Comparison of ENCODE assay signal across 14 cellular contexts in the genomic region with DNA sequence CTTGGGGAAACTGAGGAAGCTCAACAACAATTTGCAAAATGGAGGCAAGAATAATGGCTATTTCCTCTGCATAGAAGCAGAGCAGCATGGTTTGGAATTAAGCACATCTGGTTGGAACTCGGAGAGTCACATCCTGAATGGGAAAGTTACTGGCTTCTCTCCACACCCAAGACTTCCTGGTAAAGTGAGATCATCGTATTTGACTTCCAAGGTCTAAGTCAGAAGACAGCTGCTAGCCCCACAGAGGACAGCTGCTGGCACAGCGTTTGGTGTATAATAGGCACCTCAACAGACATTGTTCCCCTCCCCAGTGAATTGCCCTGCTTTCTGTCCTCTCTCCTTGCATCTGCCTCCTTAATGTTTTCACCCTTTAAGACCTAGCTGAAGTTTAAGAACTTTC. TPM values are rescaled to one million over a fixed set of nuclear protein-coding genes. Genes with fewer than 3 reads are reported as not detected.
A peak's percentile ranks its signal among the peaks of the same experiment; 100 is the strongest.
DNase-seq lines count a peak whose midpoint lies in the region; ATAC-seq, FAIRE-seq and TF ChIP-seq lines count a peak whose summit lies in the region.
"Had no signal": no experiment of that assay in that cellular context is flagged by ENCODE, and none has a peak within 500 bp of the region (broad histone marks: within the 10 kb centered on the region; RNA-seq: fewer than 3 reads in every experiment).

No MANE protein-coding gene starts in this region.

- H4K20me1 ChIP-seq in HepG2 (ENCODE audit: insufficient read depth, low read length): no peaks in the 10 kb centered on the region

- no peak for FAIRE-seq in HepG2 (lab: Jason Lieb, UNC)
- FAIRE-seq: GM19239 had no signal

- 13% methylated on average over 3 of the region's 3 CpGs for WGBS in HepG2 (ENCODE audit: low lambda C conversion rate)

- no TSS peak for BruUV-seq in HepG2 (replicated peaks; lab: Mats Ljungman, UMichigan)

- H3K36me3 ChIP-seq in HepG2 (replicated peaks in 1 of 2; ENCODE audit: control insufficient read depth in 1 of 2, insufficient read depth in 2 of 2, low read length in 2 of 2): no peaks in the 10 kb centered on the region

- H3K9me3 ChIP-seq in HepG2 (ENCODE audit: low read length): peaks cover 9% of the 10 kb centered on the region

- H3K4me2 ChIP-seq in HepG2 (ENCODE audit: low read depth, low read length): no peak overlapping the region

- no peaks in the 10 kb centered on the region for H3K79me2 ChIP-seq in HepG2 (ENCODE audit: insufficient read depth, low read length)

- TF ChIP-seq CTCF in HepG2 (CRISPR knock-in tag; IDR thresholded peaks at IDR 0.05): no peak

- DNase-seq in DMS 273 (lab: John Stamatoyannopoulos, UW; ENCODE audit: unreplicated experiment) (peak; percentile 94), LHCN-M2 (ENCODE audit: low read depth) (peak; percentile 100), dermis blood vessel endothelial cell (peak; percentile 89), myocyte (ENCODE audit: low read depth) (peak; percentile 100), NCI-H187 (lab: John Stamatoyannopoulos, UW) (no peak), HepG2 (ENCODE audit: low spot score) (no peak), germinal center (ENCODE audit: low spot score) (no peak)
- DNase-seq: activated CD8-positive, alpha-beta memory T cell treated with anti-CD3 and anti-CD28 coated beads, Interleukin-2, amount 10 ng/mL, durations not matched to agents 7 days and 5 days; H7; NCI-H2029; right cardiac atrium; substantia nigra had no signal

- TF ChIP-seq EP300 in HepG2 (IDR thresholded peaks at IDR 0.05; ENCODE audit: low read depth in 2 of 2, low read length in 2 of 2) (no peak), HepG2 (CRISPR knock-in tag; IDR thresholded peaks at IDR 0.05; ENCODE audit: borderline replicate concordance) (no peak)

- peaks cover 12% of the 10 kb centered on the region for H3K4me1 ChIP-seq in HepG2 (ENCODE audit: insufficient read depth, low read length)

- POLR2A ChIA-PET in HepG2 (lab: Yijun Ruan, JAX): no interaction called here

- ATAC-seq in GM18858 (IDR thresholded peaks at IDR 0.05; ENCODE audit: unreplicated experiment) (no peak), HepG2 (no peak)
- ATAC-seq: activated CD8-positive, alpha-beta memory T cell treated with anti-CD3 and anti-CD28 coated beads, Interleukin-2, amount 10 ng/mL, durations not matched to agents 7 days and 5 days had no signal

- intact Hi-C loops in HepG2 (cut with micrococcal nuclease; ENCODE audit: unreplicated experiment): no loop called here

- H2AFZ ChIP-seq in HepG2 (ENCODE audit: low read length): no peak overlapping the region

- no peaks in the 10 kb centered on the region; a peak in 1 of 5 replicates for H3K27me3 ChIP-seq in HepG2 (ENCODE audit: control insufficient read depth in 1 of 2, insufficient read depth in 2 of 2, low read length in 2 of 2)

- TF ChIP-seq POLR2A in HepG2 (IDR thresholded peaks at IDR 0.05; ENCODE audit: insufficient read depth in 1 of 2, low read depth in 2 of 2, low read length in 2 of 2): no peak

- H3K9ac ChIP-seq in HepG2 (ENCODE audit: insufficient read depth, low read depth, low read length): no peak overlapping the region

- TF ChIP-seq RAD21 in HepG2 (CRISPR knock-in tag; IDR thresholded peaks at IDR 0.05): no peak

- H3K4me3 ChIP-seq in HepG2 (replicated peaks in 1 of 3; ENCODE audit: insufficient read depth in 1 of 3, low read depth in 2 of 3, low read length in 3 of 3): no peak overlapping the region

- in situ Hi-C loops in HepG2 (cut with HindIII; ENCODE audit: extremely low pct_ligation_motif_present, low pct_unique_long_range_greater_than_20kb): no loop called here

- H3K27ac ChIP-seq in HepG2 (ENCODE audit: extremely low read length, insufficient read depth, low read length): no peak overlapping the region

- CTCF ChIA-PET in HepG2 (lab: Yijun Ruan, JAX; ENCODE audit: low intra/inter-chr PET ratio, low total read pairs): no interaction called here

TF ChIP-seq in HepG2, 621 proteins besides CTCF, POLR2A, EP300 and RAD21:
- TF ChIP-seq, protein P1, sequence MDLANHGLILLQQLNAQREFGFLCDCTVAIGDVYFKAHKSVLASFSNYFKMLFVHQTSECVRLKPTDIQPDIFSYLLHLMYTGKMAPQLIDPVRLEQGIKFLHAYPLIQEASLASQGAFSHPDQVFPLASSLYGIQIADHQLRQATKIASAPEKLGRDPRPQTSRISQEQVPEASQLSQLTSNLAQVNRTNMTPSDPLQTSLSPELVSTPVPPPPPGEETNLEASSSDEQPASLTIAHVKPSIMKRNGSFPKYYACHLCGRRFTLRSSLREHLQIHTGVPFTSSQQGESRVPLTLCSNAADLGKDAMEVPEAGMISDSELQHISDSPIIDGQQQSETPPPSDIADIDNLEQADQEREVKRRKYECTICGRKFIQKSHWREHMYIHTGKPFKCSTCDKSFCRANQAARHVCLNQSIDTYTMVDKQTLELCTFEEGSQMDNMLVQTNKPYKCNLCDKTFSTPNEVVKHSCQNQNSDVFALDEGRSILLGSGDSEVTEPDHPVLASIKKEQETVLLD (CRISPR knock-in tag; IDR thresholded peaks at IDR 0.05; ENCODE audit: low read depth): no peak
- TF ChIP-seq ZNF335 (CRISPR knock-in tag; IDR thresholded peaks at IDR 0.05) (no peak), ZNF354B (CRISPR knock-in tag; IDR thresholded peaks at IDR 0.05) (no peak), ZNF34 (CRISPR knock-in tag; IDR thresholded peaks at IDR 0.05; ENCODE audit: borderline replicate concordance) (no peak), ARHGAP35 (CRISPR knock-in tag; IDR thresholded peaks at IDR 0.05; ENCODE audit: borderline replicate concordance) (no peak), SALL2 (CRISPR knock-in tag; IDR thresholded peaks at IDR 0.05) (no peak)
- TF ChIP-seq, protein P2, sequence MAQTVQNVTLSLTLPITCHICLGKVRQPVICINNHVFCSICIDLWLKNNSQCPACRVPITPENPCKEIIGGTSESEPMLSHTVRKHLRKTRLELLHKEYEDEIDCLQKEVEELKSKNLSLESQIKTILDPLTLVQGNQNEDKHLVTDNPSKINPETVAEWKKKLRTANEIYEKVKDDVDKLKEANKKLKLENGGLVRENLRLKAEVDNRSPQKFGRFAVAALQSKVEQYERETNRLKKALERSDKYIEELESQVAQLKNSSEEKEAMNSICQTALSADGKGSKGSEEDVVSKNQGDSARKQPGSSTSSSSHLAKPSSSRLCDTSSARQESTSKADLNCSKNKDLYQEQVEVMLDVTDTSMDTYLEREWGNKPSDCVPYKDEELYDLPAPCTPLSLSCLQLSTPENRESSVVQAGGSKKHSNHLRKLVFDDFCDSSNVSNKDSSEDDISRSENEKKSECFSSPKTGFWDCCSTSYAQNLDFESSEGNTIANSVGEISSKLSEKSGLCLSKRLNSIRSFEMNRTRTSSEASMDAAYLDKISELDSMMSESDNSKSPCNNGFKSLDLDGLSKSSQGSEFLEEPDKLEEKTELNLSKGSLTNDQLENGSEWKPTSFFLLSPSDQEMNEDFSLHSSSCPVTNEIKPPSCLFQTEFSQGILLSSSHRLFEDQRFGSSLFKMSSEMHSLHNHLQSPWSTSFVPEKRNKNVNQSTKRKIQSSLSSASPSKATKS (CRISPR knock-in tag; IDR thresholded peaks at IDR 0.05): no peak
- TF ChIP-seq, protein P3, sequence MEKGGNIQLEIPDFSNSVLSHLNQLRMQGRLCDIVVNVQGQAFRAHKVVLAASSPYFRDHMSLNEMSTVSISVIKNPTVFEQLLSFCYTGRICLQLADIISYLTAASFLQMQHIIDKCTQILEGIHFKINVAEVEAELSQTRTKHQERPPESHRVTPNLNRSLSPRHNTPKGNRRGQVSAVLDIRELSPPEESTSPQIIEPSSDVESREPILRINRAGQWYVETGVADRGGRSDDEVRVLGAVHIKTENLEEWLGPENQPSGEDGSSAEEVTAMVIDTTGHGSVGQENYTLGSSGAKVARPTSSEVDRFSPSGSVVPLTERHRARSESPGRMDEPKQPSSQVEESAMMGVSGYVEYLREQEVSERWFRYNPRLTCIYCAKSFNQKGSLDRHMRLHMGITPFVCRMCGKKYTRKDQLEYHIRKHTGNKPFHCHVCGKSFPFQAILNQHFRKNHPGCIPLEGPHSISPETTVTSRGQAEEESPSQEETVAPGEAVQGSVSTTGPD (CRISPR knock-in tag; IDR thresholded peaks at IDR 0.05): no peak

RNA-seq across cellular contexts. Expression of a gene that starts 37.0 kb away (rescaled TPM):
- total RNA-seq in LHCN-M2 (2014; rRNA removed) (9.2 and 12.7 TPM in 2 replicates), dermis blood vessel endothelial cell (18.9 and 20.2 TPM in 2 replicates), myocyte (14.2 and 15.1 TPM in 2 replicates), HepG2 (2016; rRNA removed; fragmentation: Illumina TruSeq; extraction: Trizol) (10.1 and 16.2 TPM in 2 replicates)
- 8.2 TPM for polyA plus RNA-seq in LHCN-M2 (2012)
- polyA plus RNA-seq in myocyte (2012): 16.3 TPM
- total RNA-seq in HepG2 (2016; cell fraction: cytosol; rRNA removed; fragmentation: Illumina TruSeq; extraction: Trizol; ENCODE audit: low read depth): 10.9 TPM in 2 replicates
- total RNA-seq in HepG2 (2016; cell fraction: insoluble cytoplasmic fraction; rRNA removed; fragmentation: Illumina TruSeq; extraction: Trizol): 10.6 and 17.7 TPM in 2 replicates
- total RNA-seq in HepG2 (2016; cell fraction: membrane; rRNA removed; fragmentation: Illumina TruSeq; extraction: Trizol): 9.0 and 11.3 TPM in 2 replicates
- 17.2 and 20.8 TPM in 2 replicates for total RNA-seq in HepG2 (2016; cell fraction: nucleus; rRNA removed; fragmentation: Illumina TruSeq; extraction: Trizol)
- 9.3 and 11.0 TPM in 2 replicates for polyA plus RNA-seq in HepG2 (2011; rRNA removed)
- polyA plus RNA-seq in HepG2 (2011; cell fraction: cytosol; rRNA removed): 8.8 and 9.7 TPM in 2 replicates
- polyA plus RNA-seq in HepG2 (2011; cell fraction: nucleus; rRNA removed): 13.7 and 15.4 TPM in 2 replicates
- 7.3 and 7.6 TPM in 2 replicates for polyA plus RNA-seq in HepG2 (2012)
- polyA plus RNA-seq in HepG2 (2016; cell fraction: cytosol; fragmentation: Illumina TruSeq; extraction: Trizol; ENCODE audit: low read depth): 1.5 and 1.6 TPM in 2 replicates
- polyA plus RNA-seq in HepG2 (2016; cell fraction: insoluble cytoplasmic fraction; fragmentation: Illumina TruSeq; extraction: Trizol; ENCODE audit: low read depth): 14.0 and 14.7 TPM in 2 replicates
- polyA plus RNA-seq in HepG2 (2016; cell fraction: membrane; fragmentation: Illumina TruSeq; extraction: Trizol; ENCODE audit: low read depth): 3.5 and 4.0 TPM in 2 replicates
- 17.5 and 20.4 TPM in 2 replicates for polyA plus RNA-seq in HepG2 (2016; cell fraction: nucleus; fragmentation: Illumina TruSeq; extraction: Trizol; ENCODE audit: insufficient read depth, low read depth)
- polyA minus RNA-seq in HepG2 (2011; rRNA and poly(A)+ RNA removed; ENCODE audit: low replicate concordance): 33.4 and 59.8 TPM in 2 replicates
- 8.1 and 8.9 TPM in 2 replicates for polyA minus RNA-seq in HepG2 (2011; cell fraction: cytosol; rRNA and poly(A)+ RNA removed)
- 27.0 and 28.1 TPM in 2 replicates for polyA minus RNA-seq in HepG2 (2011; cell fraction: nucleus; rRNA and poly(A)+ RNA removed)

Comparison
In these comparisons a context has a peak if more than half of its experiments do, and no peak if none do; other contexts are left out.
1. DNase-seq: peak in DMS 273 (single experiment), LHCN-M2 (single experiment), dermis blood vessel endothelial cell (single experiment) and myocyte (single experiment); none in NCI-H187 (0 of 2), HepG2 (single experiment) and germinal center (single experiment).